Comparison of ENCODE assay signal across 1 cellular context in the genomic region with DNA sequence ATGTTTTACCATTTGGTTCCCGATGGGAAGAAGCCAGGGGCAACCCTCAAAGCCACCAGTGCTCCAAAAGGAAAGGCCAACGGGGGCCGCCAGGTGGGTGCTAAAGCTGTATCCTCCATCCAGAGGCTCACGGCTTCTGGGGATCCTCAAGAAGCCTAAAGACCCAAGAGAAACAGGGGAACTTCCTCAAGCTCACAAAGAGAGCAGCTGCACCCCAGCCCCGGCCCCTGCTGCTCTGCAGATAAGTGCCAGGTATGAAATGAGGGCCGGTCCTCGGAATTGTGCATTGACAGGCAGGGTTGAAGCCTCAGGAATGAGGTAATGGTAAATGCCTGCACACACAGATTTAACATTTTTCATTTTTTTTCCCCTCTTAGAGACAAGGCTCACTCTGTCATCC.
TF ChIP-seq lines count a peak whose summit lies in the region.

No MANE protein-coding gene starts in this region.

TF ChIP-seq in H1, 55 proteins besides CTCF, POLR2A, EP300 and RAD21 (continued from another document):
- TF ChIP-seq HDAC6 (IDR thresholded peaks at IDR 0.05; ENCODE audit: low read depth, low read length) = no peak
- no peak for TF ChIP-seq MAFK (IDR thresholded peaks at IDR 0.05; ENCODE audit: low read depth, low read length)
- no peak for TF ChIP-seq RNF2 (IDR thresholded peaks at IDR 0.05; ENCODE audit: borderline replicate concordance, low read depth, low read length, missing control alignments, poor library complexity, severe bottlenecking)
- TF ChIP-seq TEAD4 (IDR thresholded peaks at IDR 0.05; ENCODE audit: low read depth, low read length) = no peak
- TF ChIP-seq SIX5 (IDR thresholded peaks at IDR 0.05; ENCODE audit: low read depth, low read length) = no peak
- no peak for TF ChIP-seq EGR1 (IDR thresholded peaks at IDR 0.05; ENCODE audit: borderline replicate concordance, low read depth, low read length)
- TF ChIP-seq JUN (IDR thresholded peaks at IDR 0.05; ENCODE audit: low read depth, low read length) = no peak
- TF ChIP-seq KDM5A (IDR thresholded peaks at IDR 0.05; ENCODE audit: low read length) = no peak
- no peak for TF ChIP-seq NANOG (IDR thresholded peaks at IDR 0.05; ENCODE audit: insufficient read depth, low read depth, low read length, poor library complexity, severe bottlenecking)
- TF ChIP-seq, protein P1, sequence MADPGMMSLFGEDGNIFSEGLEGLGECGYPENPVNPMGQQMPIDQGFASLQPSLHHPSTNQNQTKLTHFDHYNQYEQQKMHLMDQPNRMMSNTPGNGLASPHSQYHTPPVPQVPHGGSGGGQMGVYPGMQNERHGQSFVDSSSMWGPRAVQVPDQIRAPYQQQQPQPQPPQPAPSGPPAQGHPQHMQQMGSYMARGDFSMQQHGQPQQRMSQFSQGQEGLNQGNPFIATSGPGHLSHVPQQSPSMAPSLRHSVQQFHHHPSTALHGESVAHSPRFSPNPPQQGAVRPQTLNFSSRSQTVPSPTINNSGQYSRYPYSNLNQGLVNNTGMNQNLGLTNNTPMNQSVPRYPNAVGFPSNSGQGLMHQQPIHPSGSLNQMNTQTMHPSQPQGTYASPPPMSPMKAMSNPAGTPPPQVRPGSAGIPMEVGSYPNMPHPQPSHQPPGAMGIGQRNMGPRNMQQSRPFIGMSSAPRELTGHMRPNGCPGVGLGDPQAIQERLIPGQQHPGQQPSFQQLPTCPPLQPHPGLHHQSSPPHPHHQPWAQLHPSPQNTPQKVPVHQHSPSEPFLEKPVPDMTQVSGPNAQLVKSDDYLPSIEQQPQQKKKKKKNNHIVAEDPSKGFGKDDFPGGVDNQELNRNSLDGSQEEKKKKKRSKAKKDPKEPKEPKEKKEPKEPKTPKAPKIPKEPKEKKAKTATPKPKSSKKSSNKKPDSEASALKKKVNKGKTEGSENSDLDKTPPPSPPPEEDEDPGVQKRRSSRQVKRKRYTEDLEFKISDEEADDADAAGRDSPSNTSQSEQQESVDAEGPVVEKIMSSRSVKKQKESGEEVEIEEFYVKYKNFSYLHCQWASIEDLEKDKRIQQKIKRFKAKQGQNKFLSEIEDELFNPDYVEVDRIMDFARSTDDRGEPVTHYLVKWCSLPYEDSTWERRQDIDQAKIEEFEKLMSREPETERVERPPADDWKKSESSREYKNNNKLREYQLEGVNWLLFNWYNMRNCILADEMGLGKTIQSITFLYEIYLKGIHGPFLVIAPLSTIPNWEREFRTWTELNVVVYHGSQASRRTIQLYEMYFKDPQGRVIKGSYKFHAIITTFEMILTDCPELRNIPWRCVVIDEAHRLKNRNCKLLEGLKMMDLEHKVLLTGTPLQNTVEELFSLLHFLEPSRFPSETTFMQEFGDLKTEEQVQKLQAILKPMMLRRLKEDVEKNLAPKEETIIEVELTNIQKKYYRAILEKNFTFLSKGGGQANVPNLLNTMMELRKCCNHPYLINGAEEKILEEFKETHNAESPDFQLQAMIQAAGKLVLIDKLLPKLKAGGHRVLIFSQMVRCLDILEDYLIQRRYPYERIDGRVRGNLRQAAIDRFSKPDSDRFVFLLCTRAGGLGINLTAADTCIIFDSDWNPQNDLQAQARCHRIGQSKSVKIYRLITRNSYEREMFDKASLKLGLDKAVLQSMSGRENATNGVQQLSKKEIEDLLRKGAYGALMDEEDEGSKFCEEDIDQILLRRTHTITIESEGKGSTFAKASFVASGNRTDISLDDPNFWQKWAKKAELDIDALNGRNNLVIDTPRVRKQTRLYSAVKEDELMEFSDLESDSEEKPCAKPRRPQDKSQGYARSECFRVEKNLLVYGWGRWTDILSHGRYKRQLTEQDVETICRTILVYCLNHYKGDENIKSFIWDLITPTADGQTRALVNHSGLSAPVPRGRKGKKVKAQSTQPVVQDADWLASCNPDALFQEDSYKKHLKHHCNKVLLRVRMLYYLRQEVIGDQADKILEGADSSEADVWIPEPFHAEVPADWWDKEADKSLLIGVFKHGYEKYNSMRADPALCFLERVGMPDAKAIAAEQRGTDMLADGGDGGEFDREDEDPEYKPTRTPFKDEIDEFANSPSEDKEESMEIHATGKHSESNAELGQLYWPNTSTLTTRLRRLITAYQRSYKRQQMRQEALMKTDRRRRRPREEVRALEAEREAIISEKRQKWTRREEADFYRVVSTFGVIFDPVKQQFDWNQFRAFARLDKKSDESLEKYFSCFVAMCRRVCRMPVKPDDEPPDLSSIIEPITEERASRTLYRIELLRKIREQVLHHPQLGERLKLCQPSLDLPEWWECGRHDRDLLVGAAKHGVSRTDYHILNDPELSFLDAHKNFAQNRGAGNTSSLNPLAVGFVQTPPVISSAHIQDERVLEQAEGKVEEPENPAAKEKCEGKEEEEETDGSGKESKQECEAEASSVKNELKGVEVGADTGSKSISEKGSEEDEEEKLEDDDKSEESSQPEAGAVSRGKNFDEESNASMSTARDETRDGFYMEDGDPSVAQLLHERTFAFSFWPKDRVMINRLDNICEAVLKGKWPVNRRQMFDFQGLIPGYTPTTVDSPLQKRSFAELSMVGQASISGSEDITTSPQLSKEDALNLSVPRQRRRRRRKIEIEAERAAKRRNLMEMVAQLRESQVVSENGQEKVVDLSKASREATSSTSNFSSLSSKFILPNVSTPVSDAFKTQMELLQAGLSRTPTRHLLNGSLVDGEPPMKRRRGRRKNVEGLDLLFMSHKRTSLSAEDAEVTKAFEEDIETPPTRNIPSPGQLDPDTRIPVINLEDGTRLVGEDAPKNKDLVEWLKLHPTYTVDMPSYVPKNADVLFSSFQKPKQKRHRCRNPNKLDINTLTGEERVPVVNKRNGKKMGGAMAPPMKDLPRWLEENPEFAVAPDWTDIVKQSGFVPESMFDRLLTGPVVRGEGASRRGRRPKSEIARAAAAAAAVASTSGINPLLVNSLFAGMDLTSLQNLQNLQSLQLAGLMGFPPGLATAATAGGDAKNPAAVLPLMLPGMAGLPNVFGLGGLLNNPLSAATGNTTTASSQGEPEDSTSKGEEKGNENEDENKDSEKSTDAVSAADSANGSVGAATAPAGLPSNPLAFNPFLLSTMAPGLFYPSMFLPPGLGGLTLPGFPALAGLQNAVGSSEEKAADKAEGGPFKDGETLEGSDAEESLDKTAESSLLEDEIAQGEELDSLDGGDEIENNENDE (IDR thresholded peaks at IDR 0.05; ENCODE audit: insufficient replicate concordance, low read length) = no peak
